8 cellular contexts compared by ENCODE assay signal in the genomic region with DNA sequence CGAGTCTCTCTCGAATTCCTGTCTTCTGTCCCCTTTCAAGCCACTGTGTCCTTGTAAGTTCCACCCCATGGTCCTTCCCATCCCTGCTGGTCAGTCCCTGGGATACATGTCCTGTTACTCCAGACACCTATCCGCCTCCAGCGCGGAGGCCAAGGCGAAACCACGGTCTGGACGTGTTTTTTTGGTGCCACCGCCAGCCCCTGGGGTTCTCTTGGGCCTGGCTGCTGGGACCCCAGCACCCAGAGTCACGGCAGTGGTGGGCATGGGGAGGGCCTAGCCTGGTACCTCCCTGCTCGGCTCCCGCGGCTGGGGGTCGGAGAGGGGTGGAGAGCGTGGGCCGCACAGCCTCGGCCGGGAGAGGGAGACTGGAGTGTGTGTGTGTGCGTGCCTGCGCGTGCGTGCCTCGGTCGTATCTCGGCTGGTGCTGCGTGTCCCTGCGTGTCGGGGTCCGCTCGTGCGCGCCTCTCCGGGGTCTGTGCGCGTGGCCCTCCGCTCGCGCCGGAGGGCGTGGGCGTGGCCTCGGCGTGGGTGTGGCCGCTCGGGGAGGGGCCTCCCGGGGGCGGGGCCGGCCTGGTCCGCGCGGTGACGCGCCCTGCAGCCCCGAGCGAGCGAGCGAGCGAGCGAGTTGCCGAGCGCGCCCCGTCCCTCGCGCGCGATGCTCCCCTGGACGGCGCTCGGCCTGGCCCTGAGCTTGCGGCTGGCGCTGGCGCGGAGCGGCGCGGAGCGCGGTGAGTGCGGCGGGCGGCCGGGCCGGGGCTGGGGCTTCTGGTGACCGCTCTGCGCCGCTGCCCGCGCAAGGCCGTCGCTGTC. TPM values are rescaled to one million over a fixed set of nuclear protein-coding genes. Genes with fewer than 3 reads are reported as not detected.
A peak's percentile ranks its signal among the peaks of the same experiment; 100 is the strongest.
DNase-seq lines count a peak whose midpoint lies in the region; ATAC-seq and TF ChIP-seq lines count a peak whose summit lies in the region.

Gene VWA1, plus strand, starts transcription at position 597 of the 810 bp plus-strand sequence. Its CDS starts 59 bp downstream, at position 656.

- peaks cover 0 to 4% of the 10 kb centered on the region in 2 donors for H3K36me3 ChIP-seq in left lung

- peaks cover 36 to 78% of the 10 kb centered on the region in 2 donors for H3K4me1 ChIP-seq in left lung

- peaks cover 0 to 85% of the 10 kb centered on the region in 2 donors for H3K27me3 ChIP-seq in left lung

- intact Hi-C loops in left lung (cut with DNase I): no loop called here

- H3K4me3 ChIP-seq in LNCaP clone FGC (ENCODE audit: low read depth, low read length): peak within 1 kb of the TSS; percentile 95
- H3K4me3 ChIP-seq in left lung: peak within 1 kb of the TSS; percentile 42 to 52

- no peaks in the 10 kb centered on the region for H3K9me3 ChIP-seq in left lung

- ATAC-seq in left lung (peak; percentile 39), GM21717 (IDR thresholded peaks at IDR 0.05; ENCODE audit: unreplicated experiment) (no peak)

- TF ChIP-seq CTCF in LNCaP clone FGC (IDR thresholded peaks at IDR 0.05; ENCODE audit: control insufficient read depth, extremely low read depth, insufficient read depth) (no peak), left lung (IDR thresholded peaks at IDR 0.05) (no peak)

- DNase-seq in Daoy (ENCODE audit: low read depth): peak; percentile 80
- no peak for DNase-seq in LNCaP clone FGC (ENCODE audit: low read depth)
- DNase-seq in activated CD4-positive, alpha-beta T cell treated with anti-CD3 and anti-CD28 coated beads, Interleukin-2, amount 50 U/mL, for 4 hours: peak; percentile 44 to 48
- peak; percentile 27 to 77 for DNase-seq in dermis microvascular lymphatic vessel endothelial cell (ENCODE audit: low read depth in 2 of 2)
- DNase-seq in left lung: peak; percentile 69 to 91
- peak; percentile 68 to 77 for DNase-seq in stimulated activated CD4-positive, alpha-beta T cell treated with anti-CD3 and anti-CD28 coated beads, Interleukin-2, amount 100 ng/mL, for 48 hours
- DNase-seq in effector CD4-positive, alpha-beta T cell: no peak

- H3K27ac ChIP-seq in left lung: peak within 1 kb of the TSS; percentile 84 to 91

RNA-seq across cellular contexts. Expression of gene VWA1, which starts in this region (rescaled TPM):
- total RNA-seq in Daoy (2014; rRNA removed; shearing (Covaris generic)): 2.2 and 5.7 TPM in 2 replicates
- total RNA-seq in dermis microvascular lymphatic vessel endothelial cell (6.9 and 7.7 TPM in 2 replicates), left lung (100 to 1,000 TPM; 113 to 147 TPM)

Comparison
In these comparisons a context has a peak if more than half of its experiments do, and no peak if none do; other contexts are left out.
1. RNA of gene VWA1 (total RNA-seq): 113 to 147 TPM in left lung; 6.9 to 7.7 TPM in dermis microvascular lymphatic vessel endothelial cell and 2.2 to 5.7 TPM in Daoy; every median in the first group is over 10 times any median in the second.
2. DNase-seq: peak in Daoy (single experiment), activated CD4-positive, alpha-beta T cell treated with anti-CD3 and anti-CD28 coated beads, Interleukin-2, amount 50 U/mL, for 4 hours (2 of 2), dermis microvascular lymphatic vessel endothelial cell (2 of 2), left lung (2 of 2) and stimulated activated CD4-positive, alpha-beta T cell treated with anti-CD3 and anti-CD28 coated beads, Interleukin-2, amount 100 ng/mL, for 48 hours (2 of 2); none in LNCaP clone FGC (single experiment) and effector CD4-positive, alpha-beta T cell (single experiment).